Comparison of ENCODE assay signal across 8 cellular contexts in genomic region chr1:172394167-172394751, GRCh38. TPM values are rescaled to one million over a fixed set of nuclear protein-coding genes. Genes with fewer than 3 reads are reported as not detected.
DNase-seq lines count a peak whose midpoint lies in the region; ATAC-seq and TF ChIP-seq lines count a peak whose summit lies in the region.

No MANE protein-coding gene starts in this region.

- H3K4me1 Mint-ChIP-seq in CD4-positive, CD25-positive, alpha-beta regulatory T cell: peaks cover 27 to 84% (median 64%) of the 10 kb centered on the region in 4 donors
- peaks cover 38% of the 10 kb centered on the region for H3K4me1 Mint-ChIP-seq in activated T-helper 17 cell treated with anti-CD3 and anti-CD28 coated beads, Interleukin-2, amount 50 U/mL, for 72 hours

- peak overlapping the region; percentile 55 for H3K4me2 ChIP-seq in Loucy (ENCODE audit: low read depth, low read length, poor library complexity, severe bottlenecking)
- H3K4me2 ChIP-seq in Karpas-422 (ENCODE audit: low read depth, low read length, poor library complexity, severe bottlenecking): no peak overlapping the region

- H3K27ac ChIP-seq in CD4-positive, CD25-positive, alpha-beta regulatory T cell (ENCODE audit: insufficient read depth, low read length, poor library complexity, severe bottlenecking): peak overlapping the region; percentile 74
- H3K27ac ChIP-seq in layer of hippocampus (ENCODE audit: low read depth, low read length) (peak overlapping the region; percentile 73), Karpas-422 (ENCODE audit: low read length) (no peak overlapping the region)

- ATAC-seq in CD4-positive, CD25-positive, alpha-beta regulatory T cell (ENCODE audit: low read depth in 2 of 2): peak; percentile 91 to 94
- ATAC-seq in GM21390 (IDR thresholded peaks at IDR 0.05; ENCODE audit: unreplicated experiment): peak; percentile 73
- peak; percentile 92 for ATAC-seq in activated T-helper 17 cell treated with anti-CD3 and anti-CD28 coated beads, Interleukin-2, amount 50 U/mL, for 72 hours (replicated peaks)

- no peaks in the 10 kb centered on the region for H3K9me3 ChIP-seq in CD4-positive, CD25-positive, alpha-beta regulatory T cell (ENCODE audit: control insufficient read depth in 2 of 2, low read length in 2 of 2)
- H3K9me3 ChIP-seq in Loucy (ENCODE audit: insufficient read depth, low read depth, low read length): no peaks in the 10 kb centered on the region
- H3K9me3 ChIP-seq in Karpas-422 (ENCODE audit: low read length): no peaks in the 10 kb centered on the region

- peak; percentile 13 to 96 (median 75) for DNase-seq in CD4-positive, CD25-positive, alpha-beta regulatory T cell
- peak; percentile 25 for DNase-seq in stimulated activated CD8-positive, alpha-beta memory T cell treated with anti-CD3 and anti-CD28 coated beads, Interleukin-4, amount 100 ng/mL, for 24 hours (ENCODE audit: low read depth)
- DNase-seq in Karpas-422: no peak
- DNase-seq in COR-L47 (lab: John Stamatoyannopoulos, UW): no peak

- H2AFZ ChIP-seq in Loucy (ENCODE audit: low read length) (peak overlapping the region; percentile 64), Karpas-422 (ENCODE audit: low read length) (no peak overlapping the region)

- H3K9ac ChIP-seq in Loucy (ENCODE audit: low read depth, low read length, poor library complexity, severe bottlenecking) (peak overlapping the region; percentile 31), Karpas-422 (ENCODE audit: low read length) (no peak overlapping the region)

- no peaks in the 10 kb centered on the region for H3K9me3 Mint-ChIP-seq in CD4-positive, CD25-positive, alpha-beta regulatory T cell
- no peaks in the 10 kb centered on the region for H3K9me3 Mint-ChIP-seq in activated T-helper 17 cell treated with anti-CD3 and anti-CD28 coated beads, Interleukin-2, amount 50 U/mL, for 72 hours

- H3F3A ChIP-seq in Loucy (ENCODE audit: low read depth): no peaks in the 10 kb centered on the region

- H3K9me2 ChIP-seq in Loucy (replicated peaks; ENCODE audit: low read depth, low read length): no peaks in the 10 kb centered on the region
- H3K9me2 ChIP-seq in Karpas-422 (replicated peaks; ENCODE audit: insufficient read depth, low read length): no peaks in the 10 kb centered on the region

- peaks cover 8% of the 10 kb centered on the region for H3K36me3 Mint-ChIP-seq in CD4-positive, CD25-positive, alpha-beta regulatory T cell
- no peaks in the 10 kb centered on the region for H3K36me3 Mint-ChIP-seq in activated T-helper 17 cell treated with anti-CD3 and anti-CD28 coated beads, Interleukin-2, amount 50 U/mL, for 72 hours (ENCODE audit: low read depth)

- H3K27me3 ChIP-seq in CD4-positive, CD25-positive, alpha-beta regulatory T cell (ENCODE audit: control insufficient read depth, insufficient read depth, low read length): no peaks in the 10 kb centered on the region
- H3K27me3 ChIP-seq in Loucy (ENCODE audit: insufficient read depth, low read length, poor library complexity, severe bottlenecking): no peaks in the 10 kb centered on the region
- H3K27me3 ChIP-seq in layer of hippocampus (ENCODE audit: control insufficient read depth, insufficient read depth, low read length): no peaks in the 10 kb centered on the region
- H3K27me3 ChIP-seq in Karpas-422 (ENCODE audit: low read length): no peaks in the 10 kb centered on the region

- H4K20me1 ChIP-seq in Loucy (ENCODE audit: insufficient read depth, low read length, poor library complexity, severe bottlenecking): no peaks in the 10 kb centered on the region
- H4K20me1 ChIP-seq in Karpas-422 (ENCODE audit: insufficient read depth, low read depth, low read length): no peaks in the 10 kb centered on the region

- H3K79me2 ChIP-seq in Loucy (ENCODE audit: insufficient read depth, low read length) (no peaks in the 10 kb centered on the region), Karpas-422 (ENCODE audit: low read length) (no peaks in the 10 kb centered on the region)

- no peaks in the 10 kb centered on the region for H3K36me3 ChIP-seq in CD4-positive, CD25-positive, alpha-beta regulatory T cell (ENCODE audit: control insufficient read depth, insufficient read depth, low read length)
- H3K36me3 ChIP-seq in Loucy (ENCODE audit: insufficient read depth, low read length) (no peaks in the 10 kb centered on the region), Karpas-422 (ENCODE audit: insufficient read depth, low read length) (no peaks in the 10 kb centered on the region; the same call in 1 of the 2 replicates)

- TF ChIP-seq CTCF in Loucy (conservative IDR thresholded peaks at IDR 0.05; ENCODE audit: low read length): no peak

- peak overlapping the region; percentile 45 to 79 (median 67) for H3K4me3 Mint-ChIP-seq in CD4-positive, CD25-positive, alpha-beta regulatory T cell
- H3K4me3 Mint-ChIP-seq in activated T-helper 17 cell treated with anti-CD3 and anti-CD28 coated beads, Interleukin-2, amount 50 U/mL, for 72 hours: peak overlapping the region; percentile 63

- H3K4me3 ChIP-seq in CD4-positive, CD25-positive, alpha-beta regulatory T cell (ENCODE audit: low read depth, low read length): peak overlapping the region; percentile 81
- no peak overlapping the region for H3K4me3 ChIP-seq in Loucy (ENCODE audit: low read length, poor library complexity, severe bottlenecking)
- no peak overlapping the region for H3K4me3 ChIP-seq in Karpas-422 (ENCODE audit: low read length)

- peak overlapping the region; percentile 87 to 95 (median 95) for H3K27ac Mint-ChIP-seq in CD4-positive, CD25-positive, alpha-beta regulatory T cell
- H3K27ac Mint-ChIP-seq in activated T-helper 17 cell treated with anti-CD3 and anti-CD28 coated beads, Interleukin-2, amount 50 U/mL, for 72 hours: peak overlapping the region; percentile 76

- H3K4me1 ChIP-seq in CD4-positive, CD25-positive, alpha-beta regulatory T cell (ENCODE audit: control insufficient read depth, insufficient read depth, low read length, poor library complexity, severe bottlenecking): peaks cover 30% of the 10 kb centered on the region
- H3K4me1 ChIP-seq in Loucy (ENCODE audit: insufficient read depth, low read length, poor library complexity, severe bottlenecking) (peaks cover 24% of the 10 kb centered on the region), Karpas-422 (ENCODE audit: low read length) (peaks cover 5% of the 10 kb centered on the region; the same call in 1 of the 2 replicates)

- peaks cover 6% of the 10 kb centered on the region for H3K27me3 Mint-ChIP-seq in CD4-positive, CD25-positive, alpha-beta regulatory T cell
- H3K27me3 Mint-ChIP-seq in activated T-helper 17 cell treated with anti-CD3 and anti-CD28 coated beads, Interleukin-2, amount 50 U/mL, for 72 hours: no peaks in the 10 kb centered on the region

RNA-seq across cellular contexts. Expression of gene C1orf105, which starts 26.2 kb away (rescaled TPM):
- not detected for total RNA-seq in CD4-positive, CD25-positive, alpha-beta regulatory T cell
- polyA plus RNA-seq in CD4-positive, CD25-positive, alpha-beta regulatory T cell: not detected
- total RNA-seq in activated T-helper 17 cell treated with anti-CD3 and anti-CD28 coated beads, Interleukin-2, amount 50 U/mL, for 72 hours: under 1 TPM in 1 of 2 donors, not detected in 1; 0.37 TPM
- total RNA-seq in Karpas-422 (2014; rRNA removed; shearing (Covaris generic); ENCODE audit: low replicate concordance): not detected in 2 replicates

RNA-seq across cellular contexts. Expression of gene PIGC, which starts 49.6 kb away (rescaled TPM):
- total RNA-seq in CD4-positive, CD25-positive, alpha-beta regulatory T cell: 22.6 TPM
- polyA plus RNA-seq in CD4-positive, CD25-positive, alpha-beta regulatory T cell: 100 to 1,000 TPM; 110 to 132 (median 126) TPM
- 10 to 100 TPM; 11.3 to 13.3 TPM for total RNA-seq in activated T-helper 17 cell treated with anti-CD3 and anti-CD28 coated beads, Interleukin-2, amount 50 U/mL, for 72 hours
- 14.5 and 24.7 TPM in 2 replicates for total RNA-seq in Karpas-422 (2014; rRNA removed; shearing (Covaris generic); ENCODE audit: low replicate concordance)

Comparison
In these comparisons a context has a peak if more than half of its experiments do, and no peak if none do; other contexts are left out.
1. DNase-seq: peak in CD4-positive, CD25-positive, alpha-beta regulatory T cell (3 of 3) and stimulated activated CD8-positive, alpha-beta memory T cell treated with anti-CD3 and anti-CD28 coated beads, Interleukin-4, amount 100 ng/mL, for 24 hours (single experiment); none in Karpas-422 (single experiment) and COR-L47 (single experiment).
2. Peak in every context shown above with its lines, with median percentiles within 50 percentile points of each other: ATAC-seq.